In genomic region chr13:24264976-24265375, GRCh38 we compare ENCODE assay signal across 8 cellular contexts. TPM values are rescaled to one million over a fixed set of nuclear protein-coding genes. Genes with fewer than 3 reads are reported as not detected.
DNase-seq lines count a peak whose midpoint lies in the region; ATAC-seq, FAIRE-seq and TF ChIP-seq lines count a peak whose summit lies in the region.

No MANE protein-coding gene starts in this region.

- H3K27ac Mint-ChIP-seq in T-helper 2 cell treated with Interferon-gamma antibody and Interleukin-4, amounts not matched to agents 5 μg/mL and 100 μg/mL, for 36 hours, result peak overlapping the region; percentile 87
- H3K27ac Mint-ChIP-seq in activated naive CD4-positive, alpha-beta T cell treated with anti-CD3 and anti-CD28 coated beads, Interleukin-2, amount 50 U/mL, for 72 hours, result peak overlapping the region; percentile 51 to 91

- peak; percentile 81 for DNase-seq in T-helper 2 cell treated with Interferon-gamma antibody and Interleukin-4, amounts not matched to agents 5 μg/mL and 100 μg/mL, for 36 hours (ENCODE audit: low spot score)
- DNase-seq in activated naive CD4-positive, alpha-beta T cell treated with anti-CD3 and anti-CD28 coated beads, Interleukin-2, amount 50 U/mL, for 72 hours (ENCODE audit: low spot score in 2 of 2), result peak; percentile 76 to 83
- peak; percentile 70 for DNase-seq in stimulated activated CD4-positive, alpha-beta T cell treated with anti-CD3 and anti-CD28 coated beads, Interleukin-4, amount 100 ng/mL, for 1 hour
- DNase-seq in D721Med (ENCODE audit: insufficient read length, low spot score) (no peak), ecto neural progenitor cell (ENCODE audit: low spot score) (no peak), SIG-M5 (lab: John Stamatoyannopoulos, UW) (no peak), HK-2 (ENCODE audit: unreplicated experiment) (no peak)

- H3K4me3 Mint-ChIP-seq in T-helper 2 cell treated with Interferon-gamma antibody and Interleukin-4, amounts not matched to agents 5 μg/mL and 100 μg/mL, for 36 hours, result peak overlapping the region; percentile 80

- H3K27me3 Mint-ChIP-seq in T-helper 2 cell treated with Interferon-gamma antibody and Interleukin-4, amounts not matched to agents 5 μg/mL and 100 μg/mL, for 36 hours (ENCODE audit: low read depth), result no peaks in the 10 kb centered on the region

- no peaks in the 10 kb centered on the region for H3K9me3 Mint-ChIP-seq in T-helper 2 cell treated with Interferon-gamma antibody and Interleukin-4, amounts not matched to agents 5 μg/mL and 100 μg/mL, for 36 hours
- no peaks in the 10 kb centered on the region for H3K9me3 Mint-ChIP-seq in activated naive CD4-positive, alpha-beta T cell treated with anti-CD3 and anti-CD28 coated beads, Interleukin-2, amount 50 U/mL, for 72 hours

- peaks cover 74% of the 10 kb centered on the region for H3K4me1 Mint-ChIP-seq in T-helper 2 cell treated with Interferon-gamma antibody and Interleukin-4, amounts not matched to agents 5 μg/mL and 100 μg/mL, for 36 hours (ENCODE audit: low read depth)

- no peak for FAIRE-seq in D721Med (lab: Jason Lieb, UNC)

- peak; percentile 70 for ATAC-seq in GM18909 (IDR thresholded peaks at IDR 0.05; ENCODE audit: poor library complexity, unreplicated experiment)
- ATAC-seq in activated naive CD4-positive, alpha-beta T cell treated with anti-CD3 and anti-CD28 coated beads, Interleukin-2, amount 50 U/mL, for 72 hours, result peak; percentile 94 to 97

- no peak for TF ChIP-seq CTCF in D721Med (IDR thresholded peaks at IDR 0.05; ENCODE audit: insufficient read depth, missing control alignments)

- H3K36me3 Mint-ChIP-seq in T-helper 2 cell treated with Interferon-gamma antibody and Interleukin-4, amounts not matched to agents 5 μg/mL and 100 μg/mL, for 36 hours (ENCODE audit: low read depth), result peaks cover 40% of the 10 kb centered on the region
- H3K36me3 Mint-ChIP-seq in activated naive CD4-positive, alpha-beta T cell treated with anti-CD3 and anti-CD28 coated beads, Interleukin-2, amount 50 U/mL, for 72 hours, result peaks cover 18 to 20% of the 10 kb centered on the region in 2 donors

RNA-seq across cellular contexts. Expression of gene C1QTNF9, which starts 44.4 kb away (rescaled TPM):
- total RNA-seq in activated naive CD4-positive, alpha-beta T cell treated with anti-CD3 and anti-CD28 coated beads, Interleukin-2, amount 50 U/mL, for 72 hours, result not detected

Comparison
In these comparisons a context has a peak if more than half of its experiments do, and no peak if none do; other contexts are left out.
1. DNase-seq: peak in T-helper 2 cell treated with Interferon-gamma antibody and Interleukin-4, amounts not matched to agents 5 μg/mL and 100 μg/mL, for 36 hours (single experiment), activated naive CD4-positive, alpha-beta T cell treated with anti-CD3 and anti-CD28 coated beads, Interleukin-2, amount 50 U/mL, for 72 hours (2 of 2) and stimulated activated CD4-positive, alpha-beta T cell treated with anti-CD3 and anti-CD28 coated beads, Interleukin-4, amount 100 ng/mL, for 1 hour (single experiment); none in D721Med (single experiment), ecto neural progenitor cell (single experiment), SIG-M5 (single experiment) and HK-2 (single experiment).